In genomic region chr1:10474613-10475507, GRCh38 we compare ENCODE assay signal across 1 cellular context.
A peak's percentile ranks its signal among the peaks of the same experiment; 100 is the strongest.
TF ChIP-seq lines count a peak whose summit lies in the region.

PEX14 (plus strand) TSS chr1:10474950; CDS start chr1:10474967, 17 bp downstream.

TF ChIP-seq in K562, 482 proteins besides CTCF, POLR2A, EP300 and RAD21 (continued from another document and continues in another):
- TF ChIP-seq STAT6 (CRISPR knock-in tag; IDR thresholded peaks at IDR 0.05) (no peak), HMBOX1 (IDR thresholded peaks at IDR 0.05) (no peak), SOX6 (IDR thresholded peaks at IDR 0.05) (peak; percentile 65), USF2 (CRISPR knock-in tag; IDR thresholded peaks at IDR 0.05) (no peak), E2F4 (CRISPR knock-in tag; IDR thresholded peaks at IDR 0.05; ENCODE audit: low read depth) (no peak), RFX5 (IDR thresholded peaks at IDR 0.05; ENCODE audit: low read depth, low read length) (no peak), E2F6 (IDR thresholded peaks at IDR 0.05; ENCODE audit: borderline replicate concordance in 1 of 2, extremely low read depth in 1 of 2, insufficient read depth in 1 of 2, insufficient read length in 1 of 2, low read depth in 1 of 2, low read length in 1 of 2, poor library complexity in 1 of 2, severe bottlenecking in 1 of 2) (peak in 1 of 2 experiments; percentile 3), ZKSCAN3 (CRISPR knock-in tag; IDR thresholded peaks at IDR 0.05) (no peak), NFIC (IDR thresholded peaks at IDR 0.05) (0 out of 2 replicates have a peak, but pooled peaks have one; percentile 30), UBTF (IDR thresholded peaks at IDR 0.05; ENCODE audit: borderline replicate concordance in 1 of 2, low read depth in 2 of 2, low read length in 2 of 2) (peak in 1 of 2 experiments; percentile 56; a peak in 1 of 4 replicates), SIN3A (IDR thresholded peaks at IDR 0.05; ENCODE audit: borderline replicate concordance in 2 of 2, control insufficient read depth in 1 of 2, low read depth in 2 of 2, low read length in 2 of 2) (peak; percentile 73 to 87; a peak in 2 of 4 replicates), KDM4B (IDR thresholded peaks at IDR 0.05; ENCODE audit: borderline replicate concordance in 2 of 2, low read depth in 1 of 2) (peak in 1 of 2 experiments; percentile 70; a peak in 1 of 4 replicates), KAT2B (IDR thresholded peaks at IDR 0.05; ENCODE audit: low read depth, low read length) (no peak), CBFB (CRISPR knock-in tag; IDR thresholded peaks at IDR 0.05) (no peak), MCM7 (IDR thresholded peaks at IDR 0.05) (no peak), E2F5 (CRISPR knock-in tag; IDR thresholded peaks at IDR 0.05) (no peak), BCLAF1 (IDR thresholded peaks at IDR 0.05; ENCODE audit: borderline replicate concordance in 1 of 2, control insufficient read depth in 1 of 2, low read depth in 2 of 2, low read length in 1 of 2) (no peak), SIN3B (IDR thresholded peaks at IDR 0.05; ENCODE audit: low read depth) (peak; percentile 91), KLF6 (CRISPR knock-in tag; IDR thresholded peaks at IDR 0.05; ENCODE audit: borderline replicate concordance) (no peak), MXI1 (IDR thresholded peaks at IDR 0.05; ENCODE audit: low read depth, low read length) (no peak), NFATC3 (IDR thresholded peaks at IDR 0.05) (no peak), ZFP1 (CRISPR knock-in tag; IDR thresholded peaks at IDR 0.05) (no peak), ZNF707 (CRISPR knock-in tag; conservative IDR thresholded peaks at IDR 0.05) (0 out of 2 replicates have a peak, but pooled peaks have one; percentile 32), ZNF431 (CRISPR knock-in tag; IDR thresholded peaks at IDR 0.05) (no peak), CSDE1 (IDR thresholded peaks at IDR 0.05) (no peak), ZHX1 (conservative IDR thresholded peaks at IDR 0.05; ENCODE audit: low read length) (0 out of 2 replicates have a peak, but pooled peaks have one; percentile 47), FOXK2 (conservative IDR thresholded peaks at IDR 0.05 in 1 of 2, IDR thresholded peaks at IDR 0.05 in 1 of 2; ENCODE audit: low read depth in 2 of 2) (peak in 1 of 2 experiments; percentile 55; a peak in 1 of 4 replicates), ARID3B (CRISPR knock-in tag; IDR thresholded peaks at IDR 0.05; ENCODE audit: borderline replicate concordance) (0 out of 2 replicates have a peak, but pooled peaks have one; percentile 22), XRCC5 (IDR thresholded peaks at IDR 0.05; ENCODE audit: low read depth, low read length) (peak; percentile 100), ESRRA (IDR thresholded peaks at IDR 0.05; ENCODE audit: borderline replicate concordance, low read depth) (peak; percentile 97), MTF1 (CRISPR knock-in tag; IDR thresholded peaks at IDR 0.05; ENCODE audit: borderline replicate concordance) (no peak), ZNF512 (tag; IDR thresholded peaks at IDR 0.05) (no peak), ZNF551 (CRISPR knock-in tag; IDR thresholded peaks at IDR 0.05) (no peak), HNRNPL (IDR thresholded peaks at IDR 0.05; ENCODE audit: low read depth, low read length) (no peak), ARNT (IDR thresholded peaks at IDR 0.05) (peak in 1 of 2 experiments; percentile 80; a peak in 1 of 4 replicates), CHD4 (IDR thresholded peaks at IDR 0.05; ENCODE audit: insufficient read depth, insufficient replicate concordance, low read depth, low read length, poor library complexity, severe bottlenecking) (no peak), FOXA3 (CRISPR knock-in tag; conservative IDR thresholded peaks at IDR 0.05 in 1 of 2, IDR thresholded peaks at IDR 0.05 in 1 of 2) (peak in 1 of 2 experiments; percentile 58; a peak in 1 of 4 replicates), TRIM24 (IDR thresholded peaks at IDR 0.05) (0 out of 4 replicates have a peak, but pooled peaks of 1 of the 2 experiments have one; percentile 36), SMARCB1 (IDR thresholded peaks at IDR 0.05; ENCODE audit: insufficient read length, low read depth) (no peak), FOXJ2 (tag; IDR thresholded peaks at IDR 0.05) (no peak), FOXM1 (IDR thresholded peaks at IDR 0.05; ENCODE audit: low read depth) (peak; percentile 62; the same call in 1 of the 2 replicates), FOXM1 (CRISPR knock-in tag; IDR thresholded peaks at IDR 0.05; ENCODE audit: low read depth) (peak; percentile 83; the same call in 1 of the 2 replicates)
